In genomic region chr1:232352956-232353355, GRCh38 we compare ENCODE assay signal across 23 cellular contexts.
"Had no signal": no experiment of that assay in that cellular context is flagged by ENCODE, and none has a peak within 500 bp of the region (broad histone marks: within the 10 kb centered on the region; RNA-seq: fewer than 3 reads in every experiment).

No MANE protein-coding gene starts in this region.

- H3K27ac ChIP-seq: coronary artery, hepatocyte, right atrium auricular region, sigmoid colon, suprapubic skin, thyroid gland, upper lobe of left lung, uterus had no signal

- H3K27ac Mint-ChIP-seq: endodermal cell had no signal

- H3K36me3 Mint-ChIP-seq: naive thymus-derived CD8-positive, alpha-beta T cell had no signal

- H3K27me3 ChIP-seq: hepatocyte, right atrium auricular region, sigmoid colon, suprapubic skin, thyroid gland, upper lobe of left lung, uterus had no signal

- H3K36me3 ChIP-seq: right atrium auricular region, sigmoid colon, suprapubic skin, thyroid gland, upper lobe of left lung, uterus had no signal

- H3K4me3 Mint-ChIP-seq: endodermal cell; naive thymus-derived CD8-positive, alpha-beta T cell; neural crest cell had no signal

- H2AFZ ChIP-seq: hepatocyte had no signal

- H3K4me1 Mint-ChIP-seq: naive thymus-derived CD8-positive, alpha-beta T cell had no signal

- H3K4me2 ChIP-seq: hepatocyte had no signal

- H3K9me3 ChIP-seq: mucosa of descending colon, right atrium auricular region, sigmoid colon, suprapubic skin, thyroid gland, upper lobe of left lung, uterus had no signal

- DNase-seq: effector CD4-positive, alpha-beta T cell; erythroblast; foreskin melanocyte; head of caudate nucleus; kidney; left cardiac atrium; mucosa of descending colon; naive thymus-derived CD8-positive, alpha-beta T cell; sigmoid colon; small intestine; stimulated activated CD4-positive, alpha-beta T cell treated with anti-CD3 and anti-CD28 coated beads, Interleukin-12 subunit alpha, Interleukin-12 subunit beta, amount 100 ng/mL, for 4 hours; stimulated activated CD4-positive, alpha-beta T cell treated with anti-CD3 and anti-CD28 coated beads, Interleukin-2, amount 100 ng/mL, for 48 hours; stimulated activated naive CD4-positive, alpha-beta T cell treated with Interleukin-2 at 50 U/mL for 16 hours; thyroid gland; upper lobe of left lung; uterus had no signal

- H3K4me1 ChIP-seq: right atrium auricular region, sigmoid colon, suprapubic skin, thyroid gland, upper lobe of left lung, uterus had no signal

- H3K4me3 ChIP-seq: coronary artery, hepatocyte, mucosa of descending colon, right atrium auricular region, sigmoid colon, suprapubic skin, thyroid gland, upper lobe of left lung, uterus had no signal

- FAIRE-seq: endothelial cell of umbilical vein, kidney, small intestine had no signal

- H3K79me2 ChIP-seq: hepatocyte had no signal

- H3K9me3 Mint-ChIP-seq: endodermal cell; naive thymus-derived CD8-positive, alpha-beta T cell; neural crest cell had no signal

- ATAC-seq: left cardiac atrium; mucosa of descending colon; naive thymus-derived CD8-positive, alpha-beta T cell had no signal
